Comparison of ENCODE assay signal across 7 cellular contexts in genomic region chr4:40662962-40663604, GRCh38. TPM values are rescaled to one million over a fixed set of nuclear protein-coding genes. Genes with fewer than 3 reads are reported as not detected.
A peak's percentile ranks its signal among the peaks of the same experiment; 100 is the strongest.
DNase-seq lines count a peak whose midpoint lies in the region; ATAC-seq, FAIRE-seq and TF ChIP-seq lines count a peak whose summit lies in the region.

No MANE protein-coding gene starts in this region.

- TF ChIP-seq POLR2A in HCT116 (IDR thresholded peaks at IDR 0.05; ENCODE audit: borderline replicate concordance, extremely low read depth, insufficient read depth, insufficient read length): no peak

- TF ChIP-seq CTCF in HCT116 (IDR thresholded peaks at IDR 0.05 in 2 of 3, conservative IDR thresholded peaks at IDR 0.05 in 1 of 3; ENCODE audit: borderline replicate concordance in 1 of 3, insufficient read depth in 1 of 3, low read depth in 2 of 3, low read length in 2 of 3) (no peak), osteoblast (IDR thresholded peaks at IDR 0.05; ENCODE audit: extremely low read depth, low read depth, low read length) (no peak), right atrium auricular region (IDR thresholded peaks at IDR 0.05) (no peak)

- H4K20me1 ChIP-seq in HCT116 (ENCODE audit: insufficient read depth) (no peaks in the 10 kb centered on the region), osteoblast (ENCODE audit: insufficient read depth, low read length) (no peaks in the 10 kb centered on the region)

- no peaks in the 10 kb centered on the region for H3K36me3 ChIP-seq in HCT116 (ENCODE audit: control insufficient read depth in 1 of 2, insufficient read depth in 2 of 2, low read length in 2 of 2)
- H3K36me3 ChIP-seq in osteoblast (ENCODE audit: insufficient read depth, low read length): no peaks in the 10 kb centered on the region
- H3K36me3 ChIP-seq in right atrium auricular region: no peaks in the 10 kb centered on the region

- H3K4me1 ChIP-seq in HCT116 (ENCODE audit: control insufficient read depth in 1 of 2, insufficient read depth in 2 of 2, low read length in 2 of 2) (peaks cover 0 to 8% of the 10 kb centered on the region in 2 experiments; a peak in 3 of 4 replicates), osteoblast (ENCODE audit: insufficient read depth, low read length) (peaks cover 12% of the 10 kb centered on the region), right atrium auricular region (no peaks in the 10 kb centered on the region)

- no peak overlapping the region for H3K27ac ChIP-seq in HCT116 (ENCODE audit: low read depth, low read length)
- H3K27ac ChIP-seq in osteoblast (ENCODE audit: low read depth, low read length): peak overlapping the region; percentile 66
- H3K27ac ChIP-seq in right atrium auricular region: no peak overlapping the region

- no TSS peak for BruUV-seq in HCT116 (replicated peaks; lab: Mats Ljungman, UMichigan)

- intact Hi-C loops in HCT116 (cut with micrococcal nuclease): no loop called here
- intact Hi-C loops in Right ventricle myocardium superior (cut with DNase I): no loop called here

- H3K9me3 ChIP-seq in HCT116 (ENCODE audit: control insufficient read depth in 1 of 2, insufficient read depth in 1 of 2, low read depth in 1 of 2, low read length in 2 of 2): no peaks in the 10 kb centered on the region
- no peaks in the 10 kb centered on the region for H3K9me3 ChIP-seq in osteoblast (ENCODE audit: low read depth, low read length)
- H3K9me3 ChIP-seq in right atrium auricular region: no peaks in the 10 kb centered on the region

- H3K9ac ChIP-seq in HCT116 (ENCODE audit: low read length): no peak overlapping the region

- no peaks in the 10 kb centered on the region for H3K79me2 ChIP-seq in HCT116 (ENCODE audit: insufficient read depth, low read length)
- no peaks in the 10 kb centered on the region for H3K79me2 ChIP-seq in osteoblast (ENCODE audit: insufficient read depth, low read length)

- H2AFZ ChIP-seq in HCT116 (ENCODE audit: low read depth, low read length, poor library complexity, severe bottlenecking): peak overlapping the region; percentile 24
- H2AFZ ChIP-seq in osteoblast (ENCODE audit: low read length): peak overlapping the region; percentile 81

- no peaks in the 10 kb centered on the region for H3K27me3 ChIP-seq in HCT116 (ENCODE audit: insufficient read depth, low read length)
- no peaks in the 10 kb centered on the region for H3K27me3 ChIP-seq in osteoblast (ENCODE audit: insufficient read depth, low read length)
- no peaks in the 10 kb centered on the region for H3K27me3 ChIP-seq in right atrium auricular region

- RAD21 ChIA-PET in HCT116 (lab: Charles Lee; ENCODE audit: low non-redundant PET in 1 of 2, low total read pairs in 2 of 2, uncharacterized antibody in 2 of 2, unreplicated experiment in 2 of 2): no interaction called here

- H3K9me2 ChIP-seq in HCT116 (ENCODE audit: insufficient read depth): no peaks in the 10 kb centered on the region

- TF ChIP-seq RAD21 in HCT116 (IDR thresholded peaks at IDR 0.05; ENCODE audit: low read depth): no peak

- no peak overlapping the region for H3K4me3 ChIP-seq in HCT116 (replicated peaks in 1 of 2; ENCODE audit: low read depth in 1 of 2, low read length in 2 of 2)
- peak overlapping the region; percentile 49 for H3K4me3 ChIP-seq in osteoblast (ENCODE audit: insufficient read depth, low read length)
- no peak overlapping the region for H3K4me3 ChIP-seq in right atrium auricular region

- no peak for DNase-seq in GM18507 (ENCODE audit: extremely low spot score, insufficient read length, low read depth)
- DNase-seq in HCT116 (ENCODE audit: low read depth, low spot score): no peak
- DNase-seq in NCI-H1436 treated with DMSO at 0.1 percent for 48 hours (lab: John Stamatoyannopoulos, UW): peak; percentile 86
- DNase-seq in amniotic stem cell (lab: John Stamatoyannopoulos, UW): peak; percentile 64
- peak; percentile 87 for DNase-seq in osteoblast (ENCODE audit: insufficient read length, low spot score, missing footprints)
- DNase-seq in Right ventricle myocardium superior: no peak
- no peak for DNase-seq in right atrium auricular region (ENCODE audit: low spot score)

- CTCF ChIA-PET in HCT116 (lab: Charles Lee): no interaction called here

- peak; percentile 80 for FAIRE-seq in GM18507 (lab: Jason Lieb, UNC)

- peak; percentile 32; the same call in 1 of the 2 replicates for ATAC-seq in HCT116
- ATAC-seq in Right ventricle myocardium superior (ENCODE audit: poor library complexity): no peak

- POLR2A ChIA-PET in HCT116 (lab: Charles Lee): no interaction called here

- H3K4me2 ChIP-seq in HCT116 (ENCODE audit: low read length): peak overlapping the region; percentile 36
- peak overlapping the region; percentile 88 for H3K4me2 ChIP-seq in osteoblast (ENCODE audit: insufficient read depth, low read length)

TF ChIP-seq in HCT116, 20 proteins besides CTCF, POLR2A, EP300 and RAD21:
- no peak; the same call in 1 of the 2 replicates for TF ChIP-seq FOSL1 (IDR thresholded peaks at IDR 0.05; ENCODE audit: low read depth)
- TF ChIP-seq MAX (IDR thresholded peaks at IDR 0.05): no peak
- TF ChIP-seq CEBPB (IDR thresholded peaks at IDR 0.05; ENCODE audit: low read depth): no peak
- TF ChIP-seq, protein P1, sequence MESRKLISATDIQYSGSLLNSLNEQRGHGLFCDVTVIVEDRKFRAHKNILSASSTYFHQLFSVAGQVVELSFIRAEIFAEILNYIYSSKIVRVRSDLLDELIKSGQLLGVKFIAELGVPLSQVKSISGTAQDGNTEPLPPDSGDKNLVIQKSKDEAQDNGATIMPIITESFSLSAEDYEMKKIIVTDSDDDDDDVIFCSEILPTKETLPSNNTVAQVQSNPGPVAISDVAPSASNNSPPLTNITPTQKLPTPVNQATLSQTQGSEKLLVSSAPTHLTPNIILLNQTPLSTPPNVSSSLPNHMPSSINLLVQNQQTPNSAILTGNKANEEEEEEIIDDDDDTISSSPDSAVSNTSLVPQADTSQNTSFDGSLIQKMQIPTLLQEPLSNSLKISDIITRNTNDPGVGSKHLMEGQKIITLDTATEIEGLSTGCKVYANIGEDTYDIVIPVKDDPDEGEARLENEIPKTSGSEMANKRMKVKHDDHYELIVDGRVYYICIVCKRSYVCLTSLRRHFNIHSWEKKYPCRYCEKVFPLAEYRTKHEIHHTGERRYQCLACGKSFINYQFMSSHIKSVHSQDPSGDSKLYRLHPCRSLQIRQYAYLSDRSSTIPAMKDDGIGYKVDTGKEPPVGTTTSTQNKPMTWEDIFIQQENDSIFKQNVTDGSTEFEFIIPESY (IDR thresholded peaks at IDR 0.05; ENCODE audit: extremely low read depth, insufficient replicate concordance, low read length): no peak
- no peak for TF ChIP-seq SRF (IDR thresholded peaks at IDR 0.05; ENCODE audit: low read depth)
- TF ChIP-seq SIN3A (IDR thresholded peaks at IDR 0.05; ENCODE audit: low read depth): no peak
- no peak for TF ChIP-seq ZFX (IDR thresholded peaks at IDR 0.05)

RNA-seq across cellular contexts. Expression of gene RBM47, which starts 33.4 kb away (rescaled TPM):
- total RNA-seq in HCT116 (2021; ENCODE audit: unreplicated experiment) (22.2 TPM), osteoblast (1.8 and 2.2 TPM in 2 replicates), Right ventricle myocardium superior (2.4 TPM), right atrium auricular region (10 to 100 TPM in 1 of 2 donors, 1 to 10 TPM in 1; 4.4 to 13.7 TPM)
- 10.4 and 14.2 TPM in 2 replicates for polyA plus RNA-seq in HCT116 (2012)

Comparison
In these comparisons a context has a peak if more than half of its experiments do, and no peak if none do; other contexts are left out.
1. DNase-seq: peak in NCI-H1436 treated with DMSO at 0.1 percent for 48 hours (single experiment), amniotic stem cell (single experiment) and osteoblast (single experiment); none in GM18507 (single experiment), HCT116 (single experiment), Right ventricle myocardium superior (single experiment) and right atrium auricular region (single experiment).